Comparison of ENCODE assay signal across 27 cellular contexts in the genomic region with DNA sequence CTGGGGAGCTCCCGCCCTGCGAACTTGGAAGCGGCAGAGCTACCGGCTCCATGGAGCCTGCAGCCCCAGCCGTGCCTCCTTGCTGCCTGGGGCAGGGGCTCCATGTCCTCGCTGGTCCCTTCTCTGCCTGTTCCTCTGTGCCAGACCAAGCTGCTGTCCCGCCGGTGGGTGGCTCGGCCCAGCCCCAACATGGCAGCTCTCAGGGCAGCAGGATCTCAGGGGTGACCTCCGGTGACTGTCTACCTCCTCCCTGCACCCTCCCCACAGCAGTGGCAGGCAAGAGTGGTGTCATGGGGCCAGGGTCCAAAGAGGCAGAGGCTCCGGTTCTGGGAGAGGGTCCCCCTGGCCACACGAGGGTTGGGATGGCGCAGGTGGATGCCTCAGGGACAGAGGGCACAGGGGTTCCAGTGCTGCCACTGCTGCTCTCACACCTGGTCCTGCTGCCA. TPM values are rescaled to one million over a fixed set of nuclear protein-coding genes. Genes with fewer than 3 reads are reported as not detected.
"Had no signal": no experiment of that assay in that cellular context is flagged by ENCODE, and none has a peak within 500 bp of the region (broad histone marks: within the 10 kb centered on the region; RNA-seq: fewer than 3 reads in every experiment).

No MANE protein-coding gene starts in this region.

- H3K4me3 ChIP-seq: breast epithelium, SJSA1 had no signal

- H3K4me1 ChIP-seq: breast epithelium had no signal

- ATAC-seq: activated CD4-positive, alpha-beta T cell treated with anti-CD3 and anti-CD28 coated beads for 36 hours; activated CD8-positive, alpha-beta memory T cell treated with anti-CD3 and anti-CD28 coated beads, Interleukin-2, amount 10 ng/mL, durations not matched to agents 7 days and 5 days; SK-N-SH treated with all-trans-retinoic acid at 6 μM for 48 hours had no signal

- H3K27me3 ChIP-seq: breast epithelium, SJSA1 had no signal

- DNase-seq: activated CD4-positive, alpha-beta T cell treated with anti-CD3 and anti-CD28 coated beads for 36 hours; activated CD4-positive, alpha-beta T cell treated with anti-CD3 and anti-CD28 coated beads, Interleukin-2, amount 50 U/mL, for 4 hours; activated CD8-positive, alpha-beta memory T cell treated with anti-CD3 and anti-CD28 coated beads, Interleukin-2, amount 10 ng/mL, durations not matched to agents 7 days and 5 days; activated effector memory CD4-positive, alpha-beta T cell treated with Interleukin-2 at 50 U/mL for 16 hours; activated naive CD4-positive, alpha-beta T cell; activated T-cell treated with anti-CD3 and anti-CD28 coated beads, Interleukin-2, amount 50 U/mL, for 24 hours; aorta; central memory CD4-positive, alpha-beta T cell; MM.1S; NCI-H1105; NCI-H1436; NCI-H1694 treated with DMSO at 0.1 percent for 48 hours; NCI-H2029 treated with DMSO at 0.1 percent for 48 hours; NCI-H345; NCI-H510A; NCI-H526 treated with DMSO at 0.1 percent for 48 hours; NCI-H82; SHP77; T1000 had no signal

- H3K36me3 ChIP-seq: breast epithelium, SJSA1 had no signal

- H3K4me3 Mint-ChIP-seq: activated CD4-positive, alpha-beta T cell treated with anti-CD3 and anti-CD28 coated beads for 36 hours; activated CD8-positive, alpha-beta memory T cell treated with anti-CD3 and anti-CD28 coated beads, Interleukin-2, amount 10 ng/mL, durations not matched to agents 7 days and 5 days; activated naive CD4-positive, alpha-beta T cell treated with anti-CD3 and anti-CD28 coated beads, Interleukin-2, amount 50 U/mL, for 24 hours; activated T-cell treated with anti-CD3 and anti-CD28 coated beads, Interleukin-2, amount 50 U/mL, for 24 hours; activated T-helper 1 cell treated with anti-CD3 and anti-CD28 coated beads, Interleukin-12 subunit alpha, Interleukin-12 subunit beta, Interleukin-2, Interleukin-4 antibody, amounts not matched to agents 30 ng/mL and 10 ng/mL and 1 ng/mL, durations not matched to agents 14 hours and 24 hours and 36 hours; T-helper 1 cell treated with Interleukin-12 subunit alpha and Interleukin-12 subunit beta and Interleukin-4 antibody, amounts not matched to agents 30 μg/mL and 1 μg/mL, for 36 hours had no signal

- H3K9me3 Mint-ChIP-seq: activated naive CD4-positive, alpha-beta T cell treated with anti-CD3 and anti-CD28 coated beads, Interleukin-2, amount 50 U/mL, for 24 hours; activated T-helper 1 cell treated with anti-CD3 and anti-CD28 coated beads, Interleukin-12 subunit alpha, Interleukin-12 subunit beta, Interleukin-2, Interleukin-4 antibody, amounts not matched to agents 30 ng/mL and 10 ng/mL and 1 ng/mL, durations not matched to agents 14 hours and 24 hours and 36 hours had no signal

- H3K9me3 ChIP-seq: breast epithelium, SJSA1 had no signal

- H3K27me3 Mint-ChIP-seq: activated CD4-positive, alpha-beta T cell treated with anti-CD3 and anti-CD28 coated beads for 36 hours; activated CD8-positive, alpha-beta memory T cell treated with anti-CD3 and anti-CD28 coated beads, Interleukin-2, amount 10 ng/mL, durations not matched to agents 7 days and 5 days; activated naive CD4-positive, alpha-beta T cell treated with anti-CD3 and anti-CD28 coated beads, Interleukin-2, amount 50 U/mL, for 24 hours; activated T-cell treated with anti-CD3 and anti-CD28 coated beads, Interleukin-2, amount 50 U/mL, for 24 hours had no signal

- H3K27ac ChIP-seq: breast epithelium, SJSA1, VCaP had no signal

- H3K27ac Mint-ChIP-seq: activated CD4-positive, alpha-beta T cell treated with anti-CD3 and anti-CD28 coated beads for 36 hours; activated CD8-positive, alpha-beta memory T cell treated with anti-CD3 and anti-CD28 coated beads, Interleukin-2, amount 10 ng/mL, durations not matched to agents 7 days and 5 days; activated naive CD4-positive, alpha-beta T cell treated with anti-CD3 and anti-CD28 coated beads, Interleukin-2, amount 50 U/mL, for 24 hours; activated T-cell treated with anti-CD3 and anti-CD28 coated beads, Interleukin-2, amount 50 U/mL, for 24 hours; activated T-helper 1 cell treated with anti-CD3 and anti-CD28 coated beads, Interleukin-12 subunit alpha, Interleukin-12 subunit beta, Interleukin-2, Interleukin-4 antibody, amounts not matched to agents 30 ng/mL and 10 ng/mL and 1 ng/mL, durations not matched to agents 14 hours and 24 hours and 36 hours; T-helper 1 cell treated with Interleukin-12 subunit alpha and Interleukin-12 subunit beta and Interleukin-4 antibody, amounts not matched to agents 30 μg/mL and 1 μg/mL, for 36 hours had no signal

RNA-seq across cellular contexts. Expression of a gene that starts 45.8 kb away (rescaled TPM):
- total RNA-seq: activated CD4-positive, alpha-beta T cell treated with anti-CD3 and anti-CD28 coated beads for 36 hours; activated CD8-positive, alpha-beta memory T cell treated with anti-CD3 and anti-CD28 coated beads, Interleukin-2, amount 10 ng/mL, durations not matched to agents 7 days and 5 days; activated T-helper 1 cell treated with anti-CD3 and anti-CD28 coated beads, Interleukin-12 subunit alpha, Interleukin-12 subunit beta, Interleukin-2, Interleukin-4 antibody, amounts not matched to agents 30 ng/mL and 10 ng/mL and 1 ng/mL, durations not matched to agents 14 hours and 24 hours and 36 hours; aorta; breast epithelium; RPMI7951; SJSA1 had no signal
